In the genomic region with DNA sequence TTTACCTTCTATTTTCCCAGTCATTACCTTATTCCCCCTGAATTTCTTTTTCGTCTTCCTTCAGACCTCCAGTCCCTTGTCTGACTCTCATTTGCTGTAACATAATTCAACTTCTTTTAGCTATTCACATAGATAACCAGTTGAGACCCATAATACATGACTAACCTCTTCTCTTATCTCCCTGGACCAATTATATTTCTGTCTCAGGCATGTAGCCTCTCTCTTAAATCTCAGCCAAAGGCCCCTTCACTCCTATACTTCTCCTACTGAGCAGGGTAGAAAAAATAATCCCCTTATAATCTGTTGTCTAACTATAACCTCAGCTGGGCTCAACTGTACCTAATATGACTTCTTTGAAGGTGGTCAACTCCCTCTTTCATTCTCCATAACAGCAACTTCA, we compare ENCODE assay signal across 10 cellular contexts. TPM values are rescaled to one million over a fixed set of nuclear protein-coding genes. Genes with fewer than 3 reads are reported as not detected.
A peak's percentile ranks its signal among the peaks of the same experiment; 100 is the strongest.
DNase-seq lines count a peak whose midpoint lies in the region; FAIRE-seq and TF ChIP-seq lines count a peak whose summit lies in the region.
"Had no signal": no experiment of that assay in that cellular context is flagged by ENCODE, and none has a peak within 500 bp of the region (broad histone marks: within the 10 kb centered on the region; RNA-seq: fewer than 3 reads in every experiment).

No MANE protein-coding gene starts in this region.

- peak overlapping the region; percentile 14 for H3K27ac Mint-ChIP-seq in activated naive CD4-positive, alpha-beta T cell treated with anti-CD3 and anti-CD28 coated beads, Interleukin-2, amount 50 U/mL, for 24 hours
- peak overlapping the region; percentile 44 for H3K27ac Mint-ChIP-seq in mesothelial cell of epicardium

- DNase-seq in activated naive CD4-positive, alpha-beta T cell treated with anti-CD3 and anti-CD28 coated beads, Interleukin-2, amount 50 U/mL, for 16 hours, result no peak
- DNase-seq in GM19239 (ENCODE audit: insufficient read length, low spot score) (no peak), amniotic epithelial cell (ENCODE audit: low read depth) (peak; percentile 26), mesothelial cell of epicardium (ENCODE audit: low spot score in 2 of 2, unreplicated experiment in 2 of 2) (no peak), posterior vena cava (ENCODE audit: low spot score) (no peak)
- no peak for DNase-seq in activated T-cell treated with anti-CD3 and anti-CD28 coated beads, Interleukin-2, amount 50 U/mL, for 48 hours
- DNase-seq: DMS53, GF-D8 had no signal

- H3K36me3 Mint-ChIP-seq in activated naive CD4-positive, alpha-beta T cell treated with anti-CD3 and anti-CD28 coated beads, Interleukin-2, amount 50 U/mL, for 24 hours, result peaks cover 13% of the 10 kb centered on the region
- peaks cover 4% of the 10 kb centered on the region for H3K36me3 Mint-ChIP-seq in mesothelial cell of epicardium

- TF ChIP-seq CTCF in mesothelial cell of epicardium (IDR thresholded peaks at IDR 0.05; ENCODE audit: unreplicated experiment), result no peak

- intact Hi-C loops in posterior vena cava (cut with DNase I), result no loop called here

- H3K4me1 Mint-ChIP-seq in activated naive CD4-positive, alpha-beta T cell treated with anti-CD3 and anti-CD28 coated beads, Interleukin-2, amount 50 U/mL, for 24 hours, result peaks cover 70% of the 10 kb centered on the region
- peaks cover 13% of the 10 kb centered on the region for H3K4me1 Mint-ChIP-seq in mesothelial cell of epicardium

- no peak overlapping the region for H3K4me3 Mint-ChIP-seq in activated naive CD4-positive, alpha-beta T cell treated with anti-CD3 and anti-CD28 coated beads, Interleukin-2, amount 50 U/mL, for 24 hours
- no peak overlapping the region for H3K4me3 Mint-ChIP-seq in mesothelial cell of epicardium

- no peaks in the 10 kb centered on the region for H3K27me3 Mint-ChIP-seq in activated naive CD4-positive, alpha-beta T cell treated with anti-CD3 and anti-CD28 coated beads, Interleukin-2, amount 50 U/mL, for 24 hours
- H3K27me3 Mint-ChIP-seq in mesothelial cell of epicardium (ENCODE audit: low read depth), result no peaks in the 10 kb centered on the region

- no peaks in the 10 kb centered on the region for H3K9me3 Mint-ChIP-seq in activated naive CD4-positive, alpha-beta T cell treated with anti-CD3 and anti-CD28 coated beads, Interleukin-2, amount 50 U/mL, for 24 hours
- peaks cover 3% of the 10 kb centered on the region for H3K9me3 Mint-ChIP-seq in mesothelial cell of epicardium

- peak; percentile 4 for FAIRE-seq in GM19239 (lab: Jason Lieb, UNC)
- FAIRE-seq: H1 had no signal

RNA-seq across cellular contexts. Expression of a gene that starts 20.9 kb away (rescaled TPM):
- total RNA-seq in mesothelial cell of epicardium, result 20.5 to 22.0 TPM (median 20.5 TPM) in 3 replicates
- total RNA-seq in posterior vena cava, result 10 to 100 TPM; 14.0 to 15.9 TPM
